In genomic region chr6:16108419-16108818, GRCh38 we compare ENCODE assay signal across 16 cellular contexts. TPM values are rescaled to one million over a fixed set of nuclear protein-coding genes. Genes with fewer than 3 reads are reported as not detected.
DNase-seq lines count a peak whose midpoint lies in the region; ATAC-seq and TF ChIP-seq lines count a peak whose summit lies in the region.
"Had no signal": no experiment of that assay in that cellular context is flagged by ENCODE, and none has a peak within 500 bp of the region (broad histone marks: within the 10 kb centered on the region; RNA-seq: fewer than 3 reads in every experiment).

No MANE protein-coding gene starts in this region.

- no peaks in the 10 kb centered on the region for H3K9me3 ChIP-seq in SK-N-MC (ENCODE audit: low read depth, low read length)
- H3K9me3 ChIP-seq in psoas muscle: no peaks in the 10 kb centered on the region
- H3K9me3 ChIP-seq in tibial artery: no peaks in the 10 kb centered on the region
- H3K9me3 ChIP-seq: BE2C had no signal

- peaks cover 65% of the 10 kb centered on the region for H3K4me1 ChIP-seq in psoas muscle
- peaks cover 0 to 52% (median 25%) of the 10 kb centered on the region in 4 donors for H3K4me1 ChIP-seq in tibial artery

- H3K4me3 ChIP-seq in SK-N-MC (no peak overlapping the region), psoas muscle (no peak overlapping the region), tibial artery (no peak overlapping the region)
- H3K4me3 ChIP-seq: GM23338 had no signal

- peak overlapping the region; percentile 78 for H3K27ac ChIP-seq in SK-N-MC
- H3K27ac ChIP-seq in psoas muscle: peak overlapping the region; percentile 82
- H3K27ac ChIP-seq in tibial artery: peak overlapping the region; percentile 65 to 69
- H3K27ac ChIP-seq: HL-60 had no signal

- no peak overlapping the region for H3K9ac ChIP-seq in SK-N-MC (ENCODE audit: insufficient read length)

- ATAC-seq in psoas muscle (no peak), HG02759 (IDR thresholded peaks at IDR 0.05; ENCODE audit: unreplicated experiment) (no peak), HG03139 (IDR thresholded peaks at IDR 0.05; ENCODE audit: unreplicated experiment) (no peak)
- ATAC-seq: GM23338 had no signal

- no peaks in the 10 kb centered on the region for H3K36me3 ChIP-seq in SK-N-MC (ENCODE audit: insufficient read depth, low read length)
- no peaks in the 10 kb centered on the region for H3K36me3 ChIP-seq in psoas muscle (ENCODE audit: insufficient read depth in 1 of 2, low read depth in 1 of 2)
- H3K36me3 ChIP-seq in tibial artery: no peaks in the 10 kb centered on the region
- H3K36me3 ChIP-seq: BE2C had no signal

- H3K27me3 ChIP-seq in psoas muscle (ENCODE audit: insufficient read depth in 3 of 3, low read length in 2 of 3) (no peaks in the 10 kb centered on the region), tibial artery (no peaks in the 10 kb centered on the region)
- H3K27me3 ChIP-seq: BE2C had no signal

- WGBS in psoas muscle, 3 donors: 63 to 82% (median 69%) methylated on average over 5 of the region's 5 CpGs

- TF ChIP-seq CTCF in psoas muscle (IDR thresholded peaks at IDR 0.05): no peak
- no peak for TF ChIP-seq CTCF in tibial artery (IDR thresholded peaks at IDR 0.05)

- DNase-seq in SK-N-MC (ENCODE audit: low read depth, low spot score): no peak
- DNase-seq in foreskin melanocyte: peak; percentile 42
- DNase-seq in psoas muscle: no peak
- DNase-seq in tibial artery: no peak
- DNase-seq in stimulated activated CD4-positive, alpha-beta T cell treated with anti-CD3 and anti-CD28 coated beads, Interleukin-1b, Interleukin-23, amount 100 ng/mL, for 48 hours: no peak
- DNase-seq: CD4-positive, alpha-beta memory T cell; COR-L47; DMS153; DMS79 treated with DMSO at 0.1 percent for 48 hours; EL; H7 had no signal

- intact Hi-C loops in psoas muscle (cut with DNase I): no loop called here
- intact Hi-C loops in tibial artery (cut with DNase I; ENCODE audit: low total_unique reads): no loop called here

RNA-seq across cellular contexts. Expression of gene MYLIP, which starts 20.5 kb away (rescaled TPM):
- 10 to 100 TPM in 3 of 4 donors, 1 to 10 TPM in 1; 7.9 to 23.4 (median 14.7) TPM for total RNA-seq in psoas muscle
- polyA plus RNA-seq in psoas muscle: 10 to 100 TPM in 2 of 3 donors, 1 to 10 TPM in 1; 3.9 to 21.1 (median 15.4) TPM
